ENCODE assay signal across 15 cellular contexts in the genomic region with DNA sequence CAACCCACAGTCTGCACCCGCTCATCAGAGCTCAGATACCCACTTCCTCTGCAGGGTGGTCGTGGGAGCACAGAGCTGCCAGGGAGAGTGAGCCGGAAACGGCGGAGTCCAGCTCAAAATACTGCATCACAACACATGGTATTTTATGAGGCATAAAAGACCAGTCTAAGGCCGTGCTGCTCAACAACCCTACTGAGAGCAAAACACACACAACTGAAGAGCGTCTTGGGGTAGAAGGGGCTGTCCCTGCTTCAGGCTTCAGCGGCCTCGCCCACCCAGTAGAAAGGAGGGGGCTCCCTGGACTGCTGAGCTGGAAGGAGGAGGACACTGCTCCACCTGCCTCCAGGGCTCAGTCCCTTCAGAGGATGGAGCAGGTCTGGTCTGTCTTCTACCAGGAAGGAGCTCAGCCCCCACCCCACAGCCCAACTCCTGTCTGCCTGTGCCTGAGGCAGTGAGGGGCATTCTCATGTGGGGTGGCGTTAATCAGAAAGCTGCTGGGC.
"Had no signal": no experiment of that assay in that cellular context is flagged by ENCODE, and none has a peak within 500 bp of the region (broad histone marks: within the 10 kb centered on the region; RNA-seq: fewer than 3 reads in every experiment).

No MANE protein-coding gene starts in this region.

- ATAC-seq: activated CD4-positive, alpha-beta T cell treated with anti-CD3 and anti-CD28 coated beads for 36 hours; left colon had no signal

- H3K4me3 Mint-ChIP-seq: activated CD4-positive, alpha-beta memory T cell treated with anti-CD3 and anti-CD28 coated beads, Interleukin-2, amount 10 ng/mL, durations not matched to agents 7 days and 5 days; activated CD4-positive, alpha-beta T cell treated with anti-CD3 and anti-CD28 coated beads for 36 hours; immature natural killer cell; nephron had no signal

- H3K27ac Mint-ChIP-seq: activated CD4-positive, alpha-beta memory T cell treated with anti-CD3 and anti-CD28 coated beads, Interleukin-2, amount 10 ng/mL, durations not matched to agents 7 days and 5 days; activated CD4-positive, alpha-beta T cell treated with anti-CD3 and anti-CD28 coated beads for 36 hours; activated T-helper 2 cell treated with anti-CD3 and anti-CD28 coated beads, Interferon-gamma antibody, Interleukin-2, Interleukin-4, amounts not matched to agents 10 μg/mL and 5 μg/mL and 100 μg/mL, durations not matched to agents 14 hours and 24 hours and 36 hours; nephron had no signal

- H3K27me3 Mint-ChIP-seq: activated CD4-positive, alpha-beta memory T cell treated with anti-CD3 and anti-CD28 coated beads, Interleukin-2, amount 10 ng/mL, durations not matched to agents 7 days and 5 days; activated CD4-positive, alpha-beta T cell treated with anti-CD3 and anti-CD28 coated beads for 36 hours had no signal

- H3K27me3 ChIP-seq: stomach had no signal

- H3K9me3 Mint-ChIP-seq: activated CD4-positive, alpha-beta memory T cell treated with anti-CD3 and anti-CD28 coated beads, Interleukin-2, amount 10 ng/mL, durations not matched to agents 7 days and 5 days; activated T-helper 2 cell treated with anti-CD3 and anti-CD28 coated beads, Interferon-gamma antibody, Interleukin-2, Interleukin-4, amounts not matched to agents 10 μg/mL and 5 μg/mL and 100 μg/mL, durations not matched to agents 14 hours and 24 hours and 36 hours; immature natural killer cell had no signal

- H3K4me1 ChIP-seq: stomach had no signal

- DNase-seq: activated CD4-positive, alpha-beta memory T cell treated with anti-CD3 and anti-CD28 coated beads, Interleukin-2, amount 10 ng/mL, durations not matched to agents 7 days and 5 days; activated CD4-positive, alpha-beta T cell treated with anti-CD3 and anti-CD28 coated beads for 36 hours; activated CD8-positive, alpha-beta memory T cell treated with anti-CD3 and anti-CD28 coated beads, Interleukin-2, amount 50 U/mL, for 48 hours; activated naive CD4-positive, alpha-beta T cell treated with anti-CD3 and anti-CD28 coated beads, Interleukin-2, amount 50 U/mL, for 16 hours; central memory CD4-positive, alpha-beta T cell; dermis blood vessel endothelial cell; immature natural killer cell; left colon; mammary epithelial cell; stimulated activated CD4-positive, alpha-beta T cell treated with anti-CD3 and anti-CD28 coated beads, Interleukin-4, amount 100 ng/mL, for 1 hour; stomach; T-helper 9 cell had no signal

- H3K9me3 ChIP-seq: stomach, thoracic aorta had no signal

- H3K4me1 Mint-ChIP-seq: nephron had no signal

- H3K27ac ChIP-seq: stomach, thoracic aorta had no signal

- H3K4me3 ChIP-seq: stomach, thoracic aorta had no signal
